15 cellular contexts compared by ENCODE assay signal in genomic region chr10:94194256-94194655, GRCh38.
DNase-seq lines count a peak whose midpoint lies in the region; ATAC-seq, FAIRE-seq and TF ChIP-seq lines count a peak whose summit lies in the region.
"Had no signal": no experiment of that assay in that cellular context is flagged by ENCODE, and none has a peak within 500 bp of the region (broad histone marks: within the 10 kb centered on the region; RNA-seq: fewer than 3 reads in every experiment).

No MANE protein-coding gene starts in this region.

- no peak overlapping the region for H3K27ac Mint-ChIP-seq in stimulated activated naive B cell treated with anti-CD40 and anti-IgM and Interleukin-4, amounts not matched to agents 10 μg/mL and 1 μg/mL and 100 μg/mL, for 72 hours
- H3K27ac Mint-ChIP-seq: activated CD8-positive, alpha-beta T cell treated with anti-CD3 and anti-CD28 coated beads for 36 hours; IgD-negative memory B cell; naive thymus-derived CD8-positive, alpha-beta T cell; stimulated activated effector memory CD8-positive, alpha-beta T cell treated with anti-CD3 and anti-CD28 coated beads, Interleukin-12 subunit alpha, Interleukin-12 subunit beta, amount 100 ng/mL, for 72 hours had no signal

- peak; percentile 79 for DNase-seq in ELR (ENCODE audit: low read depth)
- peak; percentile 71 for DNase-seq in RCC 7860 (ENCODE audit: low spot score)
- no peak for DNase-seq in esophagus muscularis mucosa (ENCODE audit: extremely low spot score)
- peak; percentile 74 for DNase-seq in renal cortical epithelial cell (ENCODE audit: low read depth)
- DNase-seq in stimulated activated naive B cell treated with anti-CD40 and anti-IgM and Interleukin-4, amounts not matched to agents 10 μg/mL and 1 μg/mL and 100 μg/mL, for 72 hours = no peak
- DNase-seq in cerebellar nuclear complex (lab: John Stamatoyannopoulos, UW) = no peak
- no peak for DNase-seq in LoVo (ENCODE audit: low spot score)
- DNase-seq: activated CD8-positive, alpha-beta T cell treated with anti-CD3 and anti-CD28 coated beads for 36 hours; naive thymus-derived CD8-positive, alpha-beta T cell; NCI-H2029; stimulated activated CD4-positive, alpha-beta T cell treated with anti-CD3 and anti-CD28 coated beads, Interleukin-15, amount 100 ng/mL, for 24 hours; T1000 had no signal

- no peaks in the 10 kb centered on the region for H3K9me3 Mint-ChIP-seq in stimulated activated naive B cell treated with anti-CD40 and anti-IgM and Interleukin-4, amounts not matched to agents 10 μg/mL and 1 μg/mL and 100 μg/mL, for 72 hours
- H3K9me3 Mint-ChIP-seq: activated CD8-positive, alpha-beta T cell treated with anti-CD3 and anti-CD28 coated beads for 36 hours; stimulated activated effector memory CD8-positive, alpha-beta T cell treated with anti-CD3 and anti-CD28 coated beads, Interleukin-12 subunit alpha, Interleukin-12 subunit beta, amount 100 ng/mL, for 72 hours had no signal

- peaks cover 10 to 11% of the 10 kb centered on the region in 2 donors for H3K27me3 Mint-ChIP-seq in stimulated activated naive B cell treated with anti-CD40 and anti-IgM and Interleukin-4, amounts not matched to agents 10 μg/mL and 1 μg/mL and 100 μg/mL, for 72 hours

- H3K27me3 ChIP-seq in esophagus muscularis mucosa = no peaks in the 10 kb centered on the region

- no peak overlapping the region for H3K4me3 Mint-ChIP-seq in stimulated activated naive B cell treated with anti-CD40 and anti-IgM and Interleukin-4, amounts not matched to agents 10 μg/mL and 1 μg/mL and 100 μg/mL, for 72 hours
- H3K4me3 Mint-ChIP-seq: activated CD8-positive, alpha-beta T cell treated with anti-CD3 and anti-CD28 coated beads for 36 hours; IgD-negative memory B cell; naive thymus-derived CD8-positive, alpha-beta T cell; stimulated activated effector memory CD8-positive, alpha-beta T cell treated with anti-CD3 and anti-CD28 coated beads, Interleukin-12 subunit alpha, Interleukin-12 subunit beta, amount 100 ng/mL, for 72 hours had no signal

- ATAC-seq in stimulated activated naive B cell treated with anti-CD40 and anti-IgM and Interleukin-4, amounts not matched to agents 10 μg/mL and 1 μg/mL and 100 μg/mL, for 72 hours (replicated peaks) = no peak
- no peak for ATAC-seq in HG03159 (IDR thresholded peaks at IDR 0.05; ENCODE audit: unreplicated experiment)
- ATAC-seq: activated CD8-positive, alpha-beta T cell treated with anti-CD3 and anti-CD28 coated beads for 36 hours; naive thymus-derived CD8-positive, alpha-beta T cell; stimulated activated effector memory CD8-positive, alpha-beta T cell treated with anti-CD3 and anti-CD28 coated beads, Interleukin-12 subunit alpha, Interleukin-12 subunit beta, amount 100 ng/mL, for 72 hours had no signal

- TF ChIP-seq CTCF in esophagus muscularis mucosa (IDR thresholded peaks at IDR 0.05) = no peak

- intact Hi-C loops in esophagus muscularis mucosa (cut with DNase I) = loop anchor here (10.0 kb wide), 1 partner anchor 109 kb away; no protein-coding TSS in a partner anchor

- no peaks in the 10 kb centered on the region for H3K36me3 Mint-ChIP-seq in stimulated activated naive B cell treated with anti-CD40 and anti-IgM and Interleukin-4, amounts not matched to agents 10 μg/mL and 1 μg/mL and 100 μg/mL, for 72 hours
- H3K36me3 Mint-ChIP-seq: IgD-negative memory B cell; stimulated activated effector memory CD8-positive, alpha-beta T cell treated with anti-CD3 and anti-CD28 coated beads, Interleukin-12 subunit alpha, Interleukin-12 subunit beta, amount 100 ng/mL, for 72 hours had no signal

- no peaks in the 10 kb centered on the region for H3K9me3 ChIP-seq in esophagus muscularis mucosa

- H3K36me3 ChIP-seq in esophagus muscularis mucosa = no peaks in the 10 kb centered on the region

- peaks cover 4 to 43% (median 35%) of the 10 kb centered on the region in 4 donors for H3K4me1 ChIP-seq in esophagus muscularis mucosa

- H3K4me1 Mint-ChIP-seq in stimulated activated naive B cell treated with anti-CD40 and anti-IgM and Interleukin-4, amounts not matched to agents 10 μg/mL and 1 μg/mL and 100 μg/mL, for 72 hours = no peaks in the 10 kb centered on the region
- H3K4me1 Mint-ChIP-seq: IgD-negative memory B cell; naive thymus-derived CD8-positive, alpha-beta T cell; stimulated activated effector memory CD8-positive, alpha-beta T cell treated with anti-CD3 and anti-CD28 coated beads, Interleukin-12 subunit alpha, Interleukin-12 subunit beta, amount 100 ng/mL, for 72 hours had no signal

- peak; percentile 86 for FAIRE-seq in RCC 7860 (lab: Jason Lieb, UNC)

- TF ChIP-seq POLR2A in esophagus muscularis mucosa (IDR thresholded peaks at IDR 0.05; ENCODE audit: low read depth) = no peak

- WGBS in esophagus muscularis mucosa = 27% methylated on average over 1 of the region's 1 CpG

- no peak overlapping the region for H3K4me3 ChIP-seq in esophagus muscularis mucosa

- H3K27ac ChIP-seq in esophagus muscularis mucosa (replicated peaks in 1 of 4) = peak overlapping the region; percentile 52 to 74 (median 68)

- TF ChIP-seq EP300 in esophagus muscularis mucosa (IDR thresholded peaks at IDR 0.05) = no peak

Comparison
In these comparisons a context has a peak if more than half of its experiments do, and no peak if none do; other contexts are left out.
1. DNase-seq: peak in ELR (single experiment), RCC 7860 (single experiment) and renal cortical epithelial cell (single experiment); none in esophagus muscularis mucosa (single experiment), stimulated activated naive B cell treated with anti-CD40 and anti-IgM and Interleukin-4, amounts not matched to agents 10 μg/mL and 1 μg/mL and 100 μg/mL, for 72 hours (single experiment), cerebellar nuclear complex (0 of 2) and LoVo (single experiment).